Comparison of ENCODE assay signal across 7 cellular contexts in the genomic region with DNA sequence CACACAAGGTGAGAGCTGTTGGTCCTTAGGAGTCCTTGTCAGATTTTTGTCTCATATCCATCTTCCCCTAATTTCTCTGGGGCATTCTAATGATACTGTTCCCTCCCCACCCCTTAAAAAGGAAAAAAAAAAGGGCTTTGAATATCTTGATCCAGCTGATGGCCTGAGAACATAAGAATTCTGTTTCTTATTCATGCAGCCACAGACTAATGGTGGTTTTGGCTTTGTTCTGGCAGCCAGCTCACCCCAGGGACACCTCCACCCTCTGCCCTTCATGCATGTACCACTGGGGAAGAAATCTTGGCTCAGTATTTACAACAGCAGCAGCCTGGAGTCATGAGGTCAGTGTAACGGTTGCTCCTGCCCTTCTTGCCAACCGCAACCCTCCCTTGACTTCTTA. TPM values are rescaled to one million over a fixed set of nuclear protein-coding genes. Genes with fewer than 3 reads are reported as not detected.
DNase-seq lines count a peak whose midpoint lies in the region; ATAC-seq and TF ChIP-seq lines count a peak whose summit lies in the region.
"Not testable (repeated sequence)": the region's sequence is repeated elsewhere in the genome, so short reads cannot be mapped to it uniquely, and the experiment has no call there.

No MANE protein-coding gene starts in this region.

- H3K27ac Mint-ChIP-seq in activated T-helper 17 cell treated with anti-CD3 and anti-CD28 coated beads, Interleukin-2, amount 50 U/mL, for 72 hours, result peak overlapping the region; percentile 41
- H3K27ac Mint-ChIP-seq in activated naive CD8-positive, alpha-beta T cell treated with anti-CD3 and anti-CD28 coated beads for 36 hours, result peak overlapping the region; percentile 11
- H3K27ac Mint-ChIP-seq in neural crest cell (ENCODE audit: unreplicated experiment), result not testable (repeated sequence)

- not testable (repeated sequence) for H3K4me3 Mint-ChIP-seq in activated T-helper 17 cell treated with anti-CD3 and anti-CD28 coated beads, Interleukin-2, amount 50 U/mL, for 72 hours; activated naive CD8-positive, alpha-beta T cell treated with anti-CD3 and anti-CD28 coated beads for 36 hours
- peak overlapping the region; percentile 82 for H3K4me3 Mint-ChIP-seq in neural crest cell

- TF ChIP-seq CTCF in AG10803 (conservative IDR thresholded peaks at IDR 0.05; ENCODE audit: low read length); choroid plexus epithelial cell (conservative IDR thresholded peaks at IDR 0.05; ENCODE audit: low read depth, low read length); fibroblast of the aortic adventitia (IDR thresholded peaks at IDR 0.05; ENCODE audit: insufficient read depth, low read length); neural crest cell (conservative IDR thresholded peaks at IDR 0.05): not testable (repeated sequence)

- DNase-seq in AG10803 (ENCODE audit: low read depth) (peak; percentile 48), LHCN-M2 (ENCODE audit: low read depth) (peak; percentile 67), choroid plexus epithelial cell (ENCODE audit: low read depth) (peak; percentile 6), fibroblast of the aortic adventitia (ENCODE audit: low read depth) (peak; percentile 50)
- not testable (repeated sequence) for DNase-seq in activated naive CD8-positive, alpha-beta T cell treated with anti-CD3 and anti-CD28 coated beads for 36 hours; neural crest cell (ENCODE audit: low read depth, low spot score)

- H3K4me1 Mint-ChIP-seq in activated T-helper 17 cell treated with anti-CD3 and anti-CD28 coated beads, Interleukin-2, amount 50 U/mL, for 72 hours; activated naive CD8-positive, alpha-beta T cell treated with anti-CD3 and anti-CD28 coated beads for 36 hours; neural crest cell: not testable (repeated sequence)

- not testable (repeated sequence) for H3K9me3 Mint-ChIP-seq in activated T-helper 17 cell treated with anti-CD3 and anti-CD28 coated beads, Interleukin-2, amount 50 U/mL, for 72 hours; activated naive CD8-positive, alpha-beta T cell treated with anti-CD3 and anti-CD28 coated beads for 36 hours; neural crest cell

- H3K4me3 ChIP-seq in AG10803 (ENCODE audit: low read length); choroid plexus epithelial cell (ENCODE audit: low read depth, low read length); fibroblast of the aortic adventitia (ENCODE audit: low read depth, low read length): not testable (repeated sequence)

- H3K36me3 Mint-ChIP-seq in activated T-helper 17 cell treated with anti-CD3 and anti-CD28 coated beads, Interleukin-2, amount 50 U/mL, for 72 hours (ENCODE audit: low read depth), result peaks cover 25% of the 10 kb centered on the region
- H3K36me3 Mint-ChIP-seq in activated naive CD8-positive, alpha-beta T cell treated with anti-CD3 and anti-CD28 coated beads for 36 hours; neural crest cell (ENCODE audit: low read depth): not testable (repeated sequence)

- not testable (repeated sequence) for H3K27me3 Mint-ChIP-seq in activated T-helper 17 cell treated with anti-CD3 and anti-CD28 coated beads, Interleukin-2, amount 50 U/mL, for 72 hours; activated naive CD8-positive, alpha-beta T cell treated with anti-CD3 and anti-CD28 coated beads for 36 hours; neural crest cell (ENCODE audit: low read depth)

- ATAC-seq in activated T-helper 17 cell treated with anti-CD3 and anti-CD28 coated beads, Interleukin-2, amount 50 U/mL, for 72 hours (replicated peaks), result not testable (repeated sequence)

RNA-seq across cellular contexts. Expression of a gene that starts 3.2 kb away (rescaled TPM):
- total RNA-seq in LHCN-M2 (2014; rRNA removed), result 25.5 and 31.5 TPM in 2 replicates
- 35.5 TPM for polyA plus RNA-seq in LHCN-M2 (2012)
- 10 to 100 TPM; 35.3 to 58.8 TPM for total RNA-seq in activated T-helper 17 cell treated with anti-CD3 and anti-CD28 coated beads, Interleukin-2, amount 50 U/mL, for 72 hours
- total RNA-seq in activated naive CD8-positive, alpha-beta T cell treated with anti-CD3 and anti-CD28 coated beads for 36 hours, result 10 to 100 TPM; 85.1 to 99.1 TPM
- 14.0 and 30.5 TPM in 2 replicates for total RNA-seq in fibroblast of the aortic adventitia (ENCODE audit: low replicate concordance)
- 82.4 and 92.4 TPM in 2 replicates for total RNA-seq in neural crest cell

RNA-seq across cellular contexts. Expression of a gene that starts 50.6 kb away (rescaled TPM):
- total RNA-seq in LHCN-M2 (2014; rRNA removed) (19.2 and 24.2 TPM in 2 replicates), fibroblast of the aortic adventitia (ENCODE audit: low replicate concordance) (44.8 and 59.9 TPM in 2 replicates), neural crest cell (35.4 and 37.0 TPM in 2 replicates)
- polyA plus RNA-seq in LHCN-M2 (2012), result 5.9 TPM
- 10 to 100 TPM; 42.5 to 71.1 TPM for total RNA-seq in activated T-helper 17 cell treated with anti-CD3 and anti-CD28 coated beads, Interleukin-2, amount 50 U/mL, for 72 hours
- 10 to 100 TPM; 17.6 to 18.9 TPM for total RNA-seq in activated naive CD8-positive, alpha-beta T cell treated with anti-CD3 and anti-CD28 coated beads for 36 hours
